8 cellular contexts compared by ENCODE assay signal in genomic region chr12:6851153-6851920, GRCh38. TPM values are rescaled to one million over a fixed set of nuclear protein-coding genes. Genes with fewer than 3 reads are reported as not detected.
DNase-seq lines count a peak whose midpoint lies in the region; ATAC-seq and TF ChIP-seq lines count a peak whose summit lies in the region.

Gene CDCA3, minus strand, starts transcription at chr12:6851286. Its CDS starts 334 bp downstream, at chr12:6850952.

- peak; percentile 55 for ATAC-seq in GM18909 (IDR thresholded peaks at IDR 0.05; ENCODE audit: poor library complexity, unreplicated experiment)
- ATAC-seq in HG03175 (IDR thresholded peaks at IDR 0.05; ENCODE audit: unreplicated experiment) = peak; percentile 59
- peak; percentile 70 for ATAC-seq in WTC11

- H3K27me3 ChIP-seq in AG04450 (ENCODE audit: control insufficient read depth, insufficient read depth, low read length) (no peaks in the 10 kb centered on the region), smooth muscle cell (ENCODE audit: low read depth) (no peaks in the 10 kb centered on the region)

- H3K9ac ChIP-seq in smooth muscle cell (ENCODE audit: low read depth) = peak within 1 kb of the TSS; percentile 35

- H3K36me3 ChIP-seq in smooth muscle cell (ENCODE audit: low read depth) = no peaks in the 10 kb centered on the region

- peak within 1 kb of the TSS; percentile 75 for H3K27ac ChIP-seq in AG04450 (ENCODE audit: low read depth, low read length)
- H3K27ac ChIP-seq in smooth muscle cell (ENCODE audit: low read depth) = peak within 1 kb of the TSS; percentile 82

- WGBS in smooth muscle cell (ENCODE audit: low lambda C conversion rate) = under 1% methylated on average over 37 of the region's 37 CpGs

- no peaks in the 10 kb centered on the region; the same call in 1 of the 2 replicates for H3K9me3 ChIP-seq in AG04450 (ENCODE audit: control insufficient read depth, insufficient read depth, low read length)
- H3K9me3 ChIP-seq in smooth muscle cell (replicated peaks; ENCODE audit: low read depth) = no peaks in the 10 kb centered on the region

- H3K36me3 Mint-ChIP-seq in WTC11 = peaks cover 35% of the 10 kb centered on the region

- peak within 1 kb of the TSS; percentile 95 for H3K4me3 Mint-ChIP-seq in WTC11

- CTCF ChIA-PET in AG04450 (lab: Charles Lee) (interaction anchor here (0.7 to 5.1 kb wide), 6 partner anchors 17 to 99 kb away, joined by 4 to 26 read pairs (median 7); partner anchors contain the start of genes MLF2 and SPSB2), WTC11 (lab: Charles Lee) (interaction anchor here (0.6 to 6.0 kb wide), 27 partner anchors 10 to 314 kb away, joined by 3 to 181 read pairs (median 8); partner anchors contain the start of genes C12orf57, C1RL, COPS7A and GNB3)

- POLR2A ChIA-PET in AG04450 (lab: Yijun Ruan, JAX) = interaction anchor here (0.6 to 3.4 kb wide), 18 partner anchors 8 to 317 kb away, joined by 3 to 57 read pairs (median 7); partner anchors contain the start of genes C12orf57, COPS7A, GAPDH and GNB3
- POLR2A ChIA-PET in WTC11 (lab: Charles Lee) = interaction anchor here (0.5 to 3.0 kb wide), 19 partner anchors 12 to 1143 kb away, joined by 3 to 33 read pairs (median 6); partner anchors contain the start of genes C12orf57, CD4, COPS7A and MLF2

- H3K9me3 Mint-ChIP-seq in WTC11 = no peaks in the 10 kb centered on the region

- H3K4me1 Mint-ChIP-seq in WTC11 = peaks cover 19% of the 10 kb centered on the region

- H3K4me3 ChIP-seq in AG04450 (ENCODE audit: low read depth, low read length) (peak within 1 kb of the TSS; percentile 97), cardiac fibroblast (replicated peaks in 1 of 2; ENCODE audit: low read depth in 2 of 2, low read length in 2 of 2) (peak within 1 kb of the TSS; percentile 76 to 96), smooth muscle cell (peak within 1 kb of the TSS; percentile 69)

- H2AFZ ChIP-seq in smooth muscle cell (ENCODE audit: low read depth) = peak within 1 kb of the TSS; percentile 65

- TF ChIP-seq CTCF in AG04450 (IDR thresholded peaks at IDR 0.05; ENCODE audit: low read depth, low read length) (no peak), WTC11 (IDR thresholded peaks at IDR 0.05) (no peak), cardiac fibroblast (IDR thresholded peaks at IDR 0.05; ENCODE audit: low read depth, low read length) (no peak), smooth muscle cell (IDR thresholded peaks at IDR 0.05; ENCODE audit: borderline replicate concordance, insufficient read depth, poor library complexity, severe bottlenecking) (no peak)

- peaks cover 7% of the 10 kb centered on the region for H3F3A ChIP-seq in smooth muscle cell (ENCODE audit: low read depth)

- peak within 1 kb of the TSS; percentile 100 for H3K27ac Mint-ChIP-seq in WTC11

- H3K4me2 ChIP-seq in smooth muscle cell = peak within 1 kb of the TSS; percentile 84

- peaks cover 3% of the 10 kb centered on the region for H4K20me1 ChIP-seq in smooth muscle cell (ENCODE audit: low read depth)

- no peaks in the 10 kb centered on the region for H3K27me3 Mint-ChIP-seq in WTC11 (ENCODE audit: low read depth)

- H3K79me2 ChIP-seq in smooth muscle cell (ENCODE audit: low read depth) = peaks cover 20% of the 10 kb centered on the region

- DNase-seq in AG04450 (ENCODE audit: low read depth, low spot score) = peak; percentile 96
- peak; percentile 99 for DNase-seq in NCI-H226
- DNase-seq in WTC11 (ENCODE audit: low spot score) = peak; percentile 97
- DNase-seq in cardiac fibroblast (ENCODE audit: low read depth in 2 of 2) = peak; percentile 99
- peak; percentile 100 for DNase-seq in iPS-NIHi7 (ENCODE audit: extremely low spot score)
- DNase-seq in smooth muscle cell (lab: John Stamatoyannopoulos, UW; ENCODE audit: unreplicated experiment) = peak; percentile 93

- H3K4me1 ChIP-seq in smooth muscle cell (ENCODE audit: low read depth) = no peaks in the 10 kb centered on the region

TF ChIP-seq in WTC11, 78 proteins besides CTCF, POLR2A, EP300 and RAD21 (continues in another document):
- TF ChIP-seq MYBL2 (CRISPR knock-in tag; IDR thresholded peaks at IDR 0.05) (peak; percentile 97), KAT7 (CRISPR knock-in tag; IDR thresholded peaks at IDR 0.05; ENCODE audit: borderline replicate concordance) (no peak), CREM (CRISPR knock-in tag; IDR thresholded peaks at IDR 0.05) (peak; percentile 41; the same call in 1 of the 2 replicates), GABPB1 (CRISPR knock-in tag; IDR thresholded peaks at IDR 0.05) (peak; percentile 69; the same call in 1 of the 2 replicates), ZNF532 (CRISPR knock-in tag; IDR thresholded peaks at IDR 0.05; ENCODE audit: borderline replicate concordance) (0 out of 2 replicates have a peak, but pooled peaks have one; percentile 7), ETV6 (CRISPR knock-in tag; IDR thresholded peaks at IDR 0.05) (0 out of 2 replicates have a peak, but pooled peaks have one; percentile 47), ZNF121 (CRISPR knock-in tag; IDR thresholded peaks at IDR 0.05) (no peak), USF1 (CRISPR knock-in tag; IDR thresholded peaks at IDR 0.05) (0 out of 2 replicates have a peak, but pooled peaks have one; percentile 31), E2F4 (CRISPR knock-in tag; IDR thresholded peaks at IDR 0.05; ENCODE audit: borderline replicate concordance, low read depth) (peak; percentile 100)
- TF ChIP-seq, protein P1, sequence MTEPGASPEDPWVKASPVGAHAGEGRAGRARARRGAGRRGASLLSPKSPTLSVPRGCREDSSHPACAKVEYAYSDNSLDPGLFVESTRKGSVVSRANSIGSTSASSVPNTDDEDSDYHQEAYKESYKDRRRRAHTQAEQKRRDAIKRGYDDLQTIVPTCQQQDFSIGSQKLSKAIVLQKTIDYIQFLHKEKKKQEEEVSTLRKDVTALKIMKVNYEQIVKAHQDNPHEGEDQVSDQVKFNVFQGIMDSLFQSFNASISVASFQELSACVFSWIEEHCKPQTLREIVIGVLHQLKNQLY (CRISPR knock-in tag; IDR thresholded peaks at IDR 0.05) = no peak
- TF ChIP-seq, protein P2, sequence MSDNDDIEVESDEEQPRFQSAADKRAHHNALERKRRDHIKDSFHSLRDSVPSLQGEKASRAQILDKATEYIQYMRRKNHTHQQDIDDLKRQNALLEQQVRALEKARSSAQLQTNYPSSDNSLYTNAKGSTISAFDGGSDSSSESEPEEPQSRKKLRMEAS (CRISPR knock-in tag; IDR thresholded peaks at IDR 0.05) = peak; percentile 50; the same call in 1 of the 2 replicates

RNA-seq across cellular contexts. Expression of gene CDCA3, which starts in this region (rescaled TPM):
- polyA plus RNA-seq in AG04450 (2011; rRNA removed) (11.6 and 12.5 TPM in 2 replicates), smooth muscle cell (9.4 and 10.6 TPM in 2 replicates)
- 8.0 and 8.7 TPM in 2 replicates for polyA minus RNA-seq in AG04450 (2011; rRNA and poly(A)+ RNA removed)
- total RNA-seq in WTC11 (2021) (47.1 to 61.8 TPM (median 49.1 TPM) in 3 replicates), smooth muscle cell (5.3 and 7.4 TPM in 2 replicates)

Comparison
In these comparisons a context has a peak if more than half of its experiments do, and no peak if none do; other contexts are left out.
1. Peak in every context shown above with its lines: DNase-seq, ATAC-seq, H3K4me3 ChIP-seq and H3K27ac ChIP-seq.